23 cellular contexts compared by ENCODE assay signal in genomic region chr9:76341616-76342015, GRCh38. TPM values are rescaled to one million over a fixed set of nuclear protein-coding genes. Genes with fewer than 3 reads are reported as not detected.
DNase-seq lines count a peak whose midpoint lies in the region; FAIRE-seq and TF ChIP-seq lines count a peak whose summit lies in the region.
"Had no signal": no experiment of that assay in that cellular context is flagged by ENCODE, and none has a peak within 500 bp of the region (broad histone marks: within the 10 kb centered on the region; RNA-seq: fewer than 3 reads in every experiment).

No MANE protein-coding gene starts in this region.

- H3K27ac Mint-ChIP-seq in MCF 10A (ENCODE audit: low read depth, unreplicated experiment) = no peak overlapping the region
- H3K27ac Mint-ChIP-seq: B cell; CD4-positive, alpha-beta memory T cell; CD4-positive, CD25-positive, alpha-beta regulatory T cell; CD8-positive, alpha-beta memory T cell had no signal

- H3K27me3 Mint-ChIP-seq in MCF 10A (ENCODE audit: insufficient read depth, unreplicated experiment) = peaks cover 23% of the 10 kb centered on the region

- no peak for TF ChIP-seq CTCF in MCF 10A (IDR thresholded peaks at IDR 0.05; ENCODE audit: unreplicated experiment)

- no peaks in the 10 kb centered on the region for H3K36me3 Mint-ChIP-seq in MCF 10A (ENCODE audit: insufficient read depth, unreplicated experiment)
- H3K36me3 Mint-ChIP-seq: CD14-positive monocyte; CD4-positive, alpha-beta memory T cell; CD4-positive, CD25-positive, alpha-beta regulatory T cell; CD8-positive, alpha-beta memory T cell had no signal

- peak; percentile 32 for DNase-seq in NCI-H82 (lab: John Stamatoyannopoulos, UW)
- DNase-seq in NCI-H82 treated with DMSO at 0.1 percent for 48 hours (lab: John Stamatoyannopoulos, UW; ENCODE audit: unreplicated experiment) = no peak
- peak; percentile 51 for DNase-seq in amniotic epithelial cell (ENCODE audit: low read depth)
- DNase-seq in MCF 10A (ENCODE audit: unreplicated experiment) = no peak
- DNase-seq in GM19239 (ENCODE audit: insufficient read length, low spot score) = no peak
- DNase-seq: AML-193; CD4-positive, alpha-beta memory T cell; CD4-positive, CD25-positive, alpha-beta regulatory T cell; CD8-positive, alpha-beta memory T cell; COR-L47; DMS 273 treated with DMSO at 0.1 percent for 48 hours; DMS153; DMS53; DMS79; DND-41; EL; GDM1 had no signal

- CTCF ChIA-PET in MCF 10A (lab: Yijun Ruan, JAX) = no interaction called here

- no peak overlapping the region for H3K4me3 Mint-ChIP-seq in MCF 10A (ENCODE audit: unreplicated experiment)
- H3K4me3 Mint-ChIP-seq: B cell; CD14-positive monocyte; CD4-positive, alpha-beta memory T cell; CD4-positive, CD25-positive, alpha-beta regulatory T cell; CD8-positive, alpha-beta memory T cell had no signal

- intact Hi-C loops in MCF 10A (cut with micrococcal nuclease) = no loop called here

- H3K4me1 Mint-ChIP-seq in MCF 10A (ENCODE audit: insufficient read depth, unreplicated experiment) = no peaks in the 10 kb centered on the region
- H3K4me1 Mint-ChIP-seq: B cell; CD14-positive monocyte; CD4-positive, alpha-beta memory T cell; CD8-positive, alpha-beta memory T cell had no signal

- POLR2A ChIA-PET in MCF 10A (lab: Yijun Ruan, JAX) = no interaction called here

- FAIRE-seq in GM19239 (lab: Jason Lieb, UNC) = no peak
- FAIRE-seq: A549, GM12878, GM12892, GM18507 had no signal

- H3K9me3 Mint-ChIP-seq in MCF 10A (ENCODE audit: unreplicated experiment) = peaks cover 7% of the 10 kb centered on the region

- no TSS peak for BruUV-seq in MCF 10A (replicated peaks; lab: Mats Ljungman, UMichigan)

RNA-seq across cellular contexts. Expression of gene RFK, which starts 52.6 kb away (rescaled TPM):
- total RNA-seq in MCF 10A (2022) = 22.6 and 27.0 TPM in 2 replicates

Comparison
In these comparisons a context has a peak if more than half of its experiments do, and no peak if none do; other contexts are left out.
1. DNase-seq: peak in NCI-H82 (single experiment) and amniotic epithelial cell (single experiment); none in NCI-H82 treated with DMSO at 0.1 percent for 48 hours (single experiment), MCF 10A (single experiment) and GM19239 (single experiment).